ENCODE assay signal across 36 cellular contexts in genomic region chr6:132974122-132974521, GRCh38.
"Had no signal": no experiment of that assay in that cellular context is flagged by ENCODE, and none has a peak within 500 bp of the region (broad histone marks: within the 10 kb centered on the region; RNA-seq: fewer than 3 reads in every experiment).

No MANE protein-coding gene starts in this region.

- H3K27ac Mint-ChIP-seq: activated CD4-positive, alpha-beta memory T cell treated with anti-CD3 and anti-CD28 coated beads for 36 hours; activated CD4-positive, alpha-beta T cell treated with anti-CD3 and anti-CD28 coated beads for 36 hours; activated CD4-positive, alpha-beta T cell treated with anti-CD3 and anti-CD28 coated beads, Interleukin-2, amount 10 ng/mL, durations not matched to agents 24 days and 14 days; activated CD8-positive, alpha-beta memory T cell treated with anti-CD3 and anti-CD28 coated beads, Interleukin-2, amount 10 ng/mL, durations not matched to agents 7 days and 5 days; activated CD8-positive, alpha-beta T cell treated with anti-CD3 and anti-CD28 coated beads, Interleukin-2, amount 10 ng/mL, durations not matched to agents 7 days and 5 days; activated naive CD4-positive, alpha-beta T cell treated with anti-CD3 and anti-CD28 coated beads for 36 hours; activated naive CD4-positive, alpha-beta T cell treated with anti-CD3 and anti-CD28 coated beads, Interleukin-2, amount 50 U/mL, for 24 hours; activated naive CD8-positive, alpha-beta T cell treated with anti-CD3 and anti-CD28 coated beads for 36 hours; activated naive CD8-positive, alpha-beta T cell treated with anti-CD3 and anti-CD28 coated beads, Interleukin-2, amount 50 U/mL, for 24 hours; activated T-helper 1 cell treated with anti-CD3 and anti-CD28 coated beads, Interleukin-12 subunit alpha, Interleukin-12 subunit beta, Interleukin-2, Interleukin-4 antibody, amounts not matched to agents 30 ng/mL and 10 ng/mL and 1 ng/mL, durations not matched to agents 14 hours and 24 hours and 36 hours; activated T-helper 2 cell treated with anti-CD3 and anti-CD28 coated beads, Interferon-gamma antibody, Interleukin-2, Interleukin-4, amounts not matched to agents 10 μg/mL and 5 μg/mL and 100 μg/mL, durations not matched to agents 14 hours and 24 hours and 36 hours; effector memory CD8-positive, alpha-beta T cell; T-helper 17 cell; T-helper 2 cell treated with Interferon-gamma antibody and Interleukin-4, amounts not matched to agents 5 μg/mL and 100 μg/mL, for 36 hours had no signal

- H3K4me1 Mint-ChIP-seq: activated CD4-positive, alpha-beta T cell treated with anti-CD3 and anti-CD28 coated beads for 36 hours; activated CD4-positive, alpha-beta T cell treated with anti-CD3 and anti-CD28 coated beads, Interleukin-2, amount 10 ng/mL, durations not matched to agents 24 days and 14 days; activated CD8-positive, alpha-beta memory T cell treated with anti-CD3 and anti-CD28 coated beads, Interleukin-2, amount 10 ng/mL, durations not matched to agents 7 days and 5 days; activated naive CD4-positive, alpha-beta T cell treated with anti-CD3 and anti-CD28 coated beads, Interleukin-2, amount 50 U/mL, for 24 hours; activated naive CD8-positive, alpha-beta T cell treated with anti-CD3 and anti-CD28 coated beads for 36 hours; activated naive CD8-positive, alpha-beta T cell treated with anti-CD3 and anti-CD28 coated beads, Interleukin-2, amount 50 U/mL, for 24 hours; T-helper 17 cell had no signal

- H3K36me3 Mint-ChIP-seq: activated CD4-positive, alpha-beta memory T cell treated with anti-CD3 and anti-CD28 coated beads for 36 hours; activated CD8-positive, alpha-beta memory T cell treated with anti-CD3 and anti-CD28 coated beads, Interleukin-2, amount 10 ng/mL, durations not matched to agents 7 days and 5 days; activated naive CD4-positive, alpha-beta T cell treated with anti-CD3 and anti-CD28 coated beads, Interleukin-2, amount 50 U/mL, for 24 hours; activated naive CD8-positive, alpha-beta T cell treated with anti-CD3 and anti-CD28 coated beads for 36 hours had no signal

- FAIRE-seq: colon, endothelial cell of umbilical vein, frontal cortex had no signal

- H3K9me3 ChIP-seq: adrenal gland, body of pancreas, esophagus squamous epithelium had no signal

- H3K27ac ChIP-seq: adrenal gland, body of pancreas, epithelial cell of prostate, esophagus squamous epithelium, WERI-Rb-1 had no signal

- DNase-seq: activated CD4-positive, alpha-beta memory T cell treated with anti-CD3 and anti-CD28 coated beads for 36 hours; activated CD4-positive, alpha-beta T cell treated with anti-CD3 and anti-CD28 coated beads for 36 hours; activated CD4-positive, alpha-beta T cell treated with anti-CD3 and anti-CD28 coated beads, Interleukin-2, amount 10 ng/mL, durations not matched to agents 24 days and 14 days; activated CD4-positive, CD25-positive, alpha-beta regulatory T cell; activated CD4-positive, CD25-positive, alpha-beta regulatory T cell treated with anti-CD3 and anti-CD28 coated beads, Interleukin-2, amount 50 U/mL, for 72 hours; activated CD8-positive, alpha-beta memory T cell treated with anti-CD3 and anti-CD28 coated beads, Interleukin-2, amount 10 ng/mL, durations not matched to agents 7 days and 5 days; activated CD8-positive, alpha-beta memory T cell treated with anti-CD3 and anti-CD28 coated beads, Interleukin-2, amount 50 U/mL, for 4 hours; activated CD8-positive, alpha-beta T cell treated with anti-CD3 and anti-CD28 coated beads, Interleukin-2, amount 10 ng/mL, durations not matched to agents 7 days and 5 days; activated effector memory CD4-positive, alpha-beta T cell treated with anti-CD3 and anti-CD28 coated beads, Interleukin-2, amount 50 U/mL, for 16 hours; activated naive CD4-positive, alpha-beta T cell treated with anti-CD3 and anti-CD28 coated beads for 36 hours; activated naive CD8-positive, alpha-beta T cell treated with anti-CD3 and anti-CD28 coated beads for 36 hours; activated naive CD8-positive, alpha-beta T cell treated with anti-CD3 and anti-CD28 coated beads, Interleukin-2, amount 50 U/mL, for 24 hours; activated T-cell treated with anti-CD3 and anti-CD28 coated beads, Interleukin-2, amount 50 U/mL, for 1 hour; activated T-cell treated with anti-CD3 and anti-CD28 coated beads, Interleukin-2, amount 50 U/mL, for 48 hours; adrenal gland; amygdala; aorta; body of pancreas; caudate nucleus; cortex of kidney; dermis blood vessel endothelial cell; effector CD4-positive, alpha-beta T cell; effector memory CD8-positive, alpha-beta T cell; esophagus squamous epithelium; head of caudate nucleus; T-helper 17 cell; T1000; WERI-Rb-1 had no signal

- H3K4me3 Mint-ChIP-seq: activated CD4-positive, alpha-beta memory T cell treated with anti-CD3 and anti-CD28 coated beads for 36 hours; activated CD4-positive, alpha-beta T cell treated with anti-CD3 and anti-CD28 coated beads for 36 hours; activated CD4-positive, alpha-beta T cell treated with anti-CD3 and anti-CD28 coated beads, Interleukin-2, amount 10 ng/mL, durations not matched to agents 24 days and 14 days; activated CD8-positive, alpha-beta memory T cell treated with anti-CD3 and anti-CD28 coated beads, Interleukin-2, amount 10 ng/mL, durations not matched to agents 7 days and 5 days; activated CD8-positive, alpha-beta T cell treated with anti-CD3 and anti-CD28 coated beads, Interleukin-2, amount 10 ng/mL, durations not matched to agents 7 days and 5 days; activated naive CD4-positive, alpha-beta T cell treated with anti-CD3 and anti-CD28 coated beads for 36 hours; activated naive CD4-positive, alpha-beta T cell treated with anti-CD3 and anti-CD28 coated beads, Interleukin-2, amount 50 U/mL, for 24 hours; activated naive CD8-positive, alpha-beta T cell treated with anti-CD3 and anti-CD28 coated beads for 36 hours; activated naive CD8-positive, alpha-beta T cell treated with anti-CD3 and anti-CD28 coated beads, Interleukin-2, amount 50 U/mL, for 24 hours; activated T-helper 1 cell treated with anti-CD3 and anti-CD28 coated beads, Interleukin-12 subunit alpha, Interleukin-12 subunit beta, Interleukin-2, Interleukin-4 antibody, amounts not matched to agents 30 ng/mL and 10 ng/mL and 1 ng/mL, durations not matched to agents 14 hours and 24 hours and 36 hours; effector memory CD8-positive, alpha-beta T cell; T-helper 17 cell; T-helper 2 cell treated with Interferon-gamma antibody and Interleukin-4, amounts not matched to agents 5 μg/mL and 100 μg/mL, for 36 hours had no signal

- H3K9me3 Mint-ChIP-seq: activated CD4-positive, alpha-beta memory T cell treated with anti-CD3 and anti-CD28 coated beads for 36 hours; activated CD4-positive, alpha-beta T cell treated with anti-CD3 and anti-CD28 coated beads, Interleukin-2, amount 10 ng/mL, durations not matched to agents 24 days and 14 days; activated naive CD4-positive, alpha-beta T cell treated with anti-CD3 and anti-CD28 coated beads for 36 hours; activated naive CD4-positive, alpha-beta T cell treated with anti-CD3 and anti-CD28 coated beads, Interleukin-2, amount 50 U/mL, for 24 hours; activated naive CD8-positive, alpha-beta T cell treated with anti-CD3 and anti-CD28 coated beads for 36 hours; activated naive CD8-positive, alpha-beta T cell treated with anti-CD3 and anti-CD28 coated beads, Interleukin-2, amount 50 U/mL, for 24 hours; activated T-helper 1 cell treated with anti-CD3 and anti-CD28 coated beads, Interleukin-12 subunit alpha, Interleukin-12 subunit beta, Interleukin-2, Interleukin-4 antibody, amounts not matched to agents 30 ng/mL and 10 ng/mL and 1 ng/mL, durations not matched to agents 14 hours and 24 hours and 36 hours; activated T-helper 2 cell treated with anti-CD3 and anti-CD28 coated beads, Interferon-gamma antibody, Interleukin-2, Interleukin-4, amounts not matched to agents 10 μg/mL and 5 μg/mL and 100 μg/mL, durations not matched to agents 14 hours and 24 hours and 36 hours; effector memory CD8-positive, alpha-beta T cell; T-helper 2 cell treated with Interferon-gamma antibody and Interleukin-4, amounts not matched to agents 5 μg/mL and 100 μg/mL, for 36 hours had no signal

- H3K4me3 ChIP-seq: adrenal gland, body of pancreas, esophagus squamous epithelium had no signal

- H3K36me3 ChIP-seq: adrenal gland, esophagus squamous epithelium, WERI-Rb-1 had no signal
